26 cellular contexts compared by ENCODE assay signal in the genomic region with DNA sequence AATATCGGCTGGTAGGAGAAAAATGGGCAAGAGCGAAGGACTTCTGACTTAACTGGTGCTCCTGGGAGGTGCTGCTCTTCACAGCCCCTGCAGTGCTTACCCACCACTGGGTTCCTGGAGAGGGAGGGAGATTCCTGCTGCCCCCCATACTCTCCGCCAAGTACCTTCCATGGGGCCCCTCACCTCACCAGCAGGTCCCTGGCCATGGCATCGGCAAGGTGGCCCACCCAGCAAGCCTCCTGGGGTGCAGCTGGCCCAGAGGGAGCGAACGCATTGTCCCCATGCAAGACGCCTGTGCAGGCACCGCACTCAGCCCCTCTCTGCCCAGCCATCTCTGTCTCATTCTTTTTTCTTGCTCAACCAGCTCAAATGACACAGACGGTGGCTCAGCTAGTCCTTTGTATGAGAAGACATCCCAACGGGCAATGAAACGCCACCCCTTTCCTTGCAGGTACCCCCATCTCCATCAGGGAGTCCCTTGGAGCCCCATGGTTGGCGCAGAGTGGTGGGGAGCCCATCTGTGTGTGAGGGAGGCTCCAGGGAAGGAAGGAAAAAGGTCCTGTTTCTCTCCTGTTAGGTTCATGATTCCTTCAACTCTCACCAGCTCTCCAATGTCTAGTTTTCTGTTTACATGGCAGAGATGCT. TPM values are rescaled to one million over a fixed set of nuclear protein-coding genes. Genes with fewer than 3 reads are reported as not detected.
"Had no signal": no experiment of that assay in that cellular context is flagged by ENCODE, and none has a peak within 500 bp of the region (broad histone marks: within the 10 kb centered on the region; RNA-seq: fewer than 3 reads in every experiment).

No MANE protein-coding gene starts in this region.

- FAIRE-seq: astrocyte, pancreas had no signal

- H3K9me3 ChIP-seq: esophagus muscularis mucosa, heart left ventricle, neutrophil, pancreas, prostate gland, suprapubic skin, tibial nerve had no signal

- H3K4me3 ChIP-seq: esophagus muscularis mucosa, heart left ventricle, pancreas, prostate gland, smooth muscle cell, suprapubic skin, tibial nerve had no signal

- H3K27me3 ChIP-seq: esophagus muscularis mucosa, foreskin keratinocyte, heart left ventricle, pancreas, suprapubic skin, tibial nerve had no signal

- DNase-seq: activated CD8-positive, alpha-beta memory T cell treated with anti-CD3 and anti-CD28 coated beads, Interleukin-2, amount 10 ng/mL, durations not matched to agents 7 days and 5 days; activated CD8-positive, alpha-beta T cell treated with anti-CD3 and anti-CD28 coated beads, Interleukin-2, amount 10 ng/mL, durations not matched to agents 7 days and 5 days; activated effector memory CD4-positive, alpha-beta T cell treated with Interleukin-2 at 50 U/mL for 16 hours; activated naive CD4-positive, alpha-beta T cell treated with Interleukin-2 at 50 U/mL for 16 hours; central memory CD4-positive, alpha-beta T cell; foreskin keratinocyte; heart left ventricle; hypothalamus; immature natural killer cell; mesenchymal stem cell; retina; stimulated activated CD4-positive, alpha-beta T cell treated with anti-CD3 and anti-CD28 coated beads, Interleukin-15, amount 100 ng/mL, for 24 hours; stimulated activated CD4-positive, alpha-beta T cell treated with anti-CD3 and anti-CD28 coated beads, Interleukin-2, amount 100 ng/mL, for 24 hours; stimulated activated naive CD4-positive, alpha-beta T cell; T-helper 2 cell had no signal

- ATAC-seq: activated CD8-positive, alpha-beta memory T cell treated with anti-CD3 and anti-CD28 coated beads, Interleukin-2, amount 10 ng/mL, durations not matched to agents 7 days and 5 days; activated CD8-positive, alpha-beta T cell treated with anti-CD3 and anti-CD28 coated beads, Interleukin-2, amount 10 ng/mL, durations not matched to agents 7 days and 5 days; foreskin keratinocyte; heart left ventricle; pancreas had no signal

- H3K4me2 ChIP-seq: smooth muscle cell had no signal

- H3K27ac ChIP-seq: esophagus muscularis mucosa, foreskin keratinocyte, heart left ventricle, neutrophil, pancreas, prostate gland, suprapubic skin, tibial nerve had no signal

- H3K36me3 ChIP-seq: esophagus muscularis mucosa, heart left ventricle, neutrophil, pancreas, prostate gland, suprapubic skin, tibial nerve had no signal

- H3K4me1 ChIP-seq: pancreas, prostate gland had no signal

RNA-seq across cellular contexts. Expression of a gene that starts 9.6 kb away (rescaled TPM):
- total RNA-seq: activated CD8-positive, alpha-beta T cell treated with anti-CD3 and anti-CD28 coated beads, Interleukin-2, amount 10 ng/mL, durations not matched to agents 7 days and 5 days; astrocyte; mononuclear cell had no signal
- polyA plus RNA-seq: smooth muscle cell had no signal

RNA-seq across cellular contexts. Expression of a gene that starts 41.3 kb away (rescaled TPM):
- total RNA-seq: activated CD8-positive, alpha-beta memory T cell treated with anti-CD3 and anti-CD28 coated beads, Interleukin-2, amount 10 ng/mL, durations not matched to agents 7 days and 5 days; activated CD8-positive, alpha-beta T cell treated with anti-CD3 and anti-CD28 coated beads, Interleukin-2, amount 10 ng/mL, durations not matched to agents 7 days and 5 days; astrocyte; esophagus muscularis mucosa; kidney epithelial cell; mononuclear cell; pancreas; prostate gland; smooth muscle cell; tibial nerve; ureter had no signal
- polyA plus RNA-seq: heart left ventricle, immature natural killer cell, pancreas, smooth muscle cell had no signal
